Comparison of ENCODE assay signal across 12 cellular contexts in genomic region chr22:23458663-23459541, GRCh38.
"Had no signal": no experiment of that assay in that cellular context is flagged by ENCODE, and none has a peak within 500 bp of the region (broad histone marks: within the 10 kb centered on the region; RNA-seq: fewer than 3 reads in every experiment).

No MANE protein-coding gene starts in this region.

- DNase-seq: activated CD4-positive, alpha-beta T cell treated with anti-CD3 and anti-CD28 coated beads for 36 hours; activated CD4-positive, alpha-beta T cell treated with anti-CD3 and anti-CD28 coated beads, Interleukin-2, amount 50 U/mL, for 48 hours; activated T-cell treated with anti-CD3 and anti-CD28 coated beads for 4 hours; effector CD8-positive, alpha-beta T cell; foreskin fibroblast; glutamatergic neuron; hippocampal formation; stimulated activated CD8-positive, alpha-beta memory T cell treated with anti-CD3 and anti-CD28 coated beads, Interleukin-4, amount 100 ng/mL, for 48 hours; stimulated activated naive CD4-positive, alpha-beta T cell; T-helper 17 cell had no signal

- H3K4me3 ChIP-seq: cardiac muscle cell had no signal

- ATAC-seq: activated CD4-positive, alpha-beta T cell treated with anti-CD3 and anti-CD28 coated beads for 36 hours; T-helper 17 cell had no signal

- H3K27ac ChIP-seq: cardiac muscle cell had no signal

- H3K27me3 ChIP-seq: cardiac muscle cell had no signal

- H3K36me3 ChIP-seq: cardiac muscle cell had no signal

- FAIRE-seq: islet of Langerhans had no signal
